In the genomic region with DNA sequence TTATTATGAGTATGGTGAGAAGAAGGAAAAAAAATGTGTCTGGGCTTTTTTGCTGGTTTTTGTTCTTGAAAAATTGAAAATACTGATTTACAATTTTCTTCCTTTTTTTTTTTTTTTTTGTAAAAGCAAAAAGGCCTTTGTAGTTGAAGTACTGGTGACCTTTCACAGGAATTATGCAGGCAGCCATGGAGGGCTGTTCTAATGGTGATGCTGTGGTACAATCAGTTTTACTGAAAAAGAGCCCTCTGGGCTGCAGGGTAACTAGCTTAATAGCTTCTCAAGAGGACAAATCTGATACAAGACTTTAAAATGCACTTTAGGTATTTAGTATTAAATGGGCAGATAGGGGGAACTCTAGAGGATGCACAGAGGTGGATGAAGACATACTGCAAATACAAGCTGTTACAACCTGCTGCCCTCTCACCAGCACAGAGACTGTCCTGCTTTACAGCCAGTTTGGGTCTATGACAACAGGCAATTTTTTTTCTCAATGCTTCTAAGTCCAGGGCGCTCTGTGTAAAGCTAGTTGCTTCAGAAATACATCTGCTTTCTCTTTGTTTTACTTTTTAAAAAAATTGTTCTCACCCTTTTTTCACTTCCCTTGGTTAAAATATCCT, we compare ENCODE assay signal across 32 cellular contexts.
"Had no signal": no experiment of that assay in that cellular context is flagged by ENCODE, and none has a peak within 500 bp of the region (broad histone marks: within the 10 kb centered on the region; RNA-seq: fewer than 3 reads in every experiment).

No MANE protein-coding gene starts in this region.

- H3K27ac Mint-ChIP-seq: activated CD4-positive, alpha-beta T cell treated with anti-CD3 and anti-CD28 coated beads, Interleukin-2, amount 10 ng/mL, durations not matched to agents 24 days and 14 days; activated CD8-positive, alpha-beta T cell treated with anti-CD3 and anti-CD28 coated beads for 36 hours; activated naive CD4-positive, alpha-beta T cell treated with anti-CD3 and anti-CD28 coated beads, Interleukin-2, amount 50 U/mL, for 24 hours; activated naive CD8-positive, alpha-beta T cell treated with anti-CD3 and anti-CD28 coated beads, Interleukin-2, amount 10 ng/mL, durations not matched to agents 7 days and 5 days; activated T-cell treated with anti-CD3 and anti-CD28 coated beads, Interleukin-2, amount 50 U/mL, for 24 hours; activated T-helper 2 cell treated with anti-CD3 and anti-CD28 coated beads, Interferon-gamma antibody, Interleukin-2, Interleukin-4, amounts not matched to agents 10 μg/mL and 5 μg/mL and 100 μg/mL, durations not matched to agents 14 hours and 24 hours and 36 hours had no signal

- H3K4me3 Mint-ChIP-seq: activated CD4-positive, alpha-beta T cell treated with anti-CD3 and anti-CD28 coated beads, Interleukin-2, amount 10 ng/mL, durations not matched to agents 24 days and 14 days; activated CD8-positive, alpha-beta T cell treated with anti-CD3 and anti-CD28 coated beads for 36 hours; activated naive CD4-positive, alpha-beta T cell treated with anti-CD3 and anti-CD28 coated beads, Interleukin-2, amount 50 U/mL, for 24 hours; activated naive CD8-positive, alpha-beta T cell treated with anti-CD3 and anti-CD28 coated beads, Interleukin-2, amount 10 ng/mL, durations not matched to agents 7 days and 5 days; activated T-cell treated with anti-CD3 and anti-CD28 coated beads, Interleukin-2, amount 50 U/mL, for 24 hours; central memory CD8-positive, alpha-beta T cell had no signal

- H3K27me3 ChIP-seq: ascending aorta, cardiac muscle cell, MG63 had no signal

- H3K4me1 ChIP-seq: ascending aorta had no signal

- ATAC-seq: activated CD8-positive, alpha-beta T cell treated with anti-CD3 and anti-CD28 coated beads for 36 hours had no signal

- DNase-seq: activated CD4-positive, alpha-beta T cell treated with anti-CD3 and anti-CD28 coated beads, Interleukin-2, amount 10 ng/mL, durations not matched to agents 24 days and 14 days; activated CD4-positive, alpha-beta T cell treated with anti-CD3 and anti-CD28 coated beads, Interleukin-2, amount 50 U/mL, for 4 hours; activated CD8-positive, alpha-beta T cell treated with anti-CD3 and anti-CD28 coated beads for 36 hours; activated gamma-delta T cell; activated naive CD4-positive, alpha-beta T cell treated with Interleukin-2 at 50 U/mL for 16 hours; activated naive CD8-positive, alpha-beta T cell treated with anti-CD3 and anti-CD28 coated beads, Interleukin-2, amount 10 ng/mL, durations not matched to agents 7 days and 5 days; activated T-cell treated with anti-CD3 and anti-CD28 coated beads, Interleukin-2, amount 50 U/mL, for 24 hours; amygdala; Kasumi-1; MG63; NCI-H1048; NCI-H1105 treated with DMSO at 0.1 percent for 48 hours; NCI-H1436; NCI-H1694; NCI-H1930; NCI-H2081 treated with DMSO at 0.1 percent for 48 hours; NCI-H2171; NCI-H510A; NCI-H69; NK-92 treated with Interleukin-12 subunit alpha and Interleukin-12 subunit beta, amount 100 ng/mL, for 24 hours; OCI-M1; Right ventricle myocardium superior; SW 1271; T-helper 1 cell; T-helper 2 cell; T-helper 9 cell; WERI-Rb-1 had no signal

- H3K9me3 ChIP-seq: ascending aorta, MG63 had no signal

- H3K36me3 Mint-ChIP-seq: activated naive CD4-positive, alpha-beta T cell treated with anti-CD3 and anti-CD28 coated beads, Interleukin-2, amount 50 U/mL, for 24 hours; activated naive CD8-positive, alpha-beta T cell treated with anti-CD3 and anti-CD28 coated beads, Interleukin-2, amount 10 ng/mL, durations not matched to agents 7 days and 5 days had no signal

- H3K27me3 Mint-ChIP-seq: activated CD4-positive, alpha-beta T cell treated with anti-CD3 and anti-CD28 coated beads, Interleukin-2, amount 10 ng/mL, durations not matched to agents 24 days and 14 days; activated CD8-positive, alpha-beta T cell treated with anti-CD3 and anti-CD28 coated beads for 36 hours; activated naive CD4-positive, alpha-beta T cell treated with anti-CD3 and anti-CD28 coated beads, Interleukin-2, amount 50 U/mL, for 24 hours; activated naive CD8-positive, alpha-beta T cell treated with anti-CD3 and anti-CD28 coated beads, Interleukin-2, amount 10 ng/mL, durations not matched to agents 7 days and 5 days; activated T-cell treated with anti-CD3 and anti-CD28 coated beads, Interleukin-2, amount 50 U/mL, for 24 hours; central memory CD8-positive, alpha-beta T cell had no signal

- H3K4me3 ChIP-seq: ascending aorta, cardiac muscle cell, MG63 had no signal

- H3K27ac ChIP-seq: ascending aorta, WERI-Rb-1 had no signal

- H3K9me3 Mint-ChIP-seq: activated CD4-positive, alpha-beta T cell treated with anti-CD3 and anti-CD28 coated beads, Interleukin-2, amount 10 ng/mL, durations not matched to agents 24 days and 14 days; activated CD8-positive, alpha-beta T cell treated with anti-CD3 and anti-CD28 coated beads for 36 hours; activated naive CD4-positive, alpha-beta T cell treated with anti-CD3 and anti-CD28 coated beads, Interleukin-2, amount 50 U/mL, for 24 hours; activated naive CD8-positive, alpha-beta T cell treated with anti-CD3 and anti-CD28 coated beads, Interleukin-2, amount 10 ng/mL, durations not matched to agents 7 days and 5 days; activated T-cell treated with anti-CD3 and anti-CD28 coated beads, Interleukin-2, amount 50 U/mL, for 24 hours; activated T-helper 2 cell treated with anti-CD3 and anti-CD28 coated beads, Interferon-gamma antibody, Interleukin-2, Interleukin-4, amounts not matched to agents 10 μg/mL and 5 μg/mL and 100 μg/mL, durations not matched to agents 14 hours and 24 hours and 36 hours had no signal

- H3K36me3 ChIP-seq: ascending aorta, cardiac muscle cell, MG63, WERI-Rb-1 had no signal

- H3K4me1 Mint-ChIP-seq: activated CD4-positive, alpha-beta T cell treated with anti-CD3 and anti-CD28 coated beads, Interleukin-2, amount 10 ng/mL, durations not matched to agents 24 days and 14 days; activated naive CD4-positive, alpha-beta T cell treated with anti-CD3 and anti-CD28 coated beads, Interleukin-2, amount 50 U/mL, for 24 hours; activated naive CD8-positive, alpha-beta T cell treated with anti-CD3 and anti-CD28 coated beads, Interleukin-2, amount 10 ng/mL, durations not matched to agents 7 days and 5 days; central memory CD8-positive, alpha-beta T cell had no signal
